9 cellular contexts compared by ENCODE assay signal in the genomic region with DNA sequence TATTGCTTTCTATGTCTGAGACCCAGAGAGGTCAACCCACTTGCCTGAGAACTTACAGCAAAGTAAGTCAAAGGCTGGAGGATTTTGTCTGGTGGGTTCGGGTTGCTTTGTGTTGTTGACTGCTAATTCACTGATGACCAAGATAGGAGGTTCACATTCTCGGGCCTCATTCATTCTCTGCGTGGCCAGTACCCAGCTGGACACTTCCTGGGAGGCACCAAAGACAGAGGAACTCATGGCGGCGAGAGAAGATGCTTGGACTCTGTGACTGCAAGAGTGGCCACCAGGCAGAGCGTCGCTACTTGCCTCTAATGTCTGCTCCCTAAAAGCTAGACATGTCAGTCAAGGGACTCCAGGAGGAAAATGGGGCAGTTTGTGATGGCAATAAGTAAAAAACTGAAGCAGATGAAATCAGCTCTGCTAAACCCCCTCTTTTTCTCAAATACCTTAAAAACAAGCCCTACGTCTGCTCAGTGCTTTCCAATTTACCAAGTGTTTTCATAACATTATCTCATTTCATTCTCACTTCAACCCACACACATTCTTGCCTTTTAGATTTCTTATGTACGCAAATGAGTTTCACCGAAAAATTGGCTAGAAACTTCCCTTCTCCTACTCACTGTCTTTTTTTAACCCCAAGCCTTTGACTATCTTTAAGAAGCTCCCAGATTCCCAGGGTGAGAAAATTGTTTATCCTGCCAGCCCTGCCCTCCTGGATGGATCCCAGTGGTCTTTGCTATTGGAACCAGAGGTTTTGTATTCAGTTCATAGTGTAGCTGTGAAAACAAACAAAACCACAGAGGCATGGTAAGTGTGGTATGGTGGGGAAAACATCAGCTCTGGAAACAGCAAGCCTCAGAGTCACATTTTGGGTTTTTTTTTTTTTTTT. TPM values are rescaled to one million over a fixed set of nuclear protein-coding genes. Genes with fewer than 3 reads are reported as not detected.
DNase-seq lines count a peak whose midpoint lies in the region; ATAC-seq and TF ChIP-seq lines count a peak whose summit lies in the region.
"Had no signal": no experiment of that assay in that cellular context is flagged by ENCODE, and none has a peak within 500 bp of the region (broad histone marks: within the 10 kb centered on the region; RNA-seq: fewer than 3 reads in every experiment).

No MANE protein-coding gene starts in this region.

- H3K27me3 ChIP-seq in breast epithelium = no peaks in the 10 kb centered on the region
- no peaks in the 10 kb centered on the region for H3K27me3 ChIP-seq in right lobe of liver
- H3K27me3 ChIP-seq in mammary epithelial cell (ENCODE audit: insufficient read depth, low read length) = no peaks in the 10 kb centered on the region

- TF ChIP-seq CTCF in breast epithelium (IDR thresholded peaks at IDR 0.05) (no peak), MCF 10A (IDR thresholded peaks at IDR 0.05; ENCODE audit: unreplicated experiment) (no peak), right lobe of liver (IDR thresholded peaks at IDR 0.05) (no peak), mammary epithelial cell (conservative IDR thresholded peaks at IDR 0.05 in 1 of 2, IDR thresholded peaks at IDR 0.05 in 1 of 2; ENCODE audit: extremely low read depth in 1 of 2, insufficient read depth in 1 of 2, low read depth in 1 of 2, low read length in 2 of 2) (no peak)

- peak overlapping the region in 1 of 3 donors; percentile 7 for H3K4me3 ChIP-seq in breast epithelium
- no peak overlapping the region for H3K4me3 ChIP-seq in right lobe of liver
- H3K4me3 ChIP-seq in urinary bladder (ENCODE audit: low read depth, low read length) = no peak overlapping the region
- H3K4me3 ChIP-seq in mammary epithelial cell (replicated peaks in 1 of 3; ENCODE audit: insufficient read depth in 1 of 3, low read depth in 2 of 3, low read length in 3 of 3) = no peak overlapping the region

- WGBS in right lobe of liver (ENCODE audit: insufficient coverage, low coverage, low lambda C conversion rate, missing lambda C conversion rate) = 55% methylated on average over 6 of the region's 10 CpGs
- WGBS in urinary bladder = 71% methylated on average over 10 of the region's 10 CpGs
- WGBS in mammary epithelial cell (ENCODE audit: low coverage, missing lambda C conversion rate) = 67% methylated on average over 10 of the region's 10 CpGs

- peaks cover 0 to 15% of the 10 kb centered on the region in 2 donors for H3K4me1 ChIP-seq in breast epithelium
- H3K4me1 ChIP-seq in right lobe of liver = no peaks in the 10 kb centered on the region
- H3K4me1 ChIP-seq in urinary bladder (ENCODE audit: insufficient read depth) = no peaks in the 10 kb centered on the region
- H3K4me1 ChIP-seq in mammary epithelial cell (ENCODE audit: insufficient read depth, low read length) = peaks cover 7% of the 10 kb centered on the region

- H3K9me3 ChIP-seq in breast epithelium (no peaks in the 10 kb centered on the region), right lobe of liver (no peaks in the 10 kb centered on the region), mammary epithelial cell (replicated peaks; ENCODE audit: insufficient read depth, low read length) (no peaks in the 10 kb centered on the region)

- no peaks in the 10 kb centered on the region for H3K79me2 ChIP-seq in mammary epithelial cell (ENCODE audit: insufficient read depth, low read length)

- peaks cover 8% of the 10 kb centered on the region for H3K4me1 Mint-ChIP-seq in MCF 10A (ENCODE audit: insufficient read depth, unreplicated experiment)
- peaks cover 74% of the 10 kb centered on the region for H3K4me1 Mint-ChIP-seq in activated CD8-positive, alpha-beta T cell treated with anti-CD3 and anti-CD28 coated beads, Interleukin-2, amount 10 ng/mL, durations not matched to agents 7 days and 5 days (ENCODE audit: low read depth)

- in situ Hi-C loops in mammary epithelial cell (cut with MboI; ENCODE audit: low sequenced_read_pairs in 2 of 2) = no loop called here

- POLR2A ChIA-PET in MCF 10A (lab: Yijun Ruan, JAX) = interaction anchor here (0.6 kb wide), 1 partner anchor 12 kb away, joined by 3 read pairs; no protein-coding TSS in a partner anchor
- POLR2A ChIA-PET in activated CD8-positive, alpha-beta T cell treated with anti-CD3 and anti-CD28 coated beads, Interleukin-2, amount 10 ng/mL, durations not matched to agents 7 days and 5 days (lab: Charles Lee) = interaction anchor here (0.6 to 2.5 kb wide), 9 partner anchors 9 to 1108 kb away, joined by 3 to 10 read pairs (median 4); a partner anchor contains a TSS

- no TSS peak for BruUV-seq in MCF 10A (replicated peaks; lab: Mats Ljungman, UMichigan)
- no TSS peak for BruUV-seq in mammary epithelial cell (replicated peaks; lab: Mats Ljungman, UMichigan)

- ATAC-seq in activated CD8-positive, alpha-beta T cell treated with anti-CD3 and anti-CD28 coated beads, Interleukin-2, amount 10 ng/mL, durations not matched to agents 7 days and 5 days = no peak
- ATAC-seq in right lobe of liver = no peak
- ATAC-seq in GM18873 (IDR thresholded peaks at IDR 0.05; ENCODE audit: low FRiP score, unreplicated experiment) = no peak

- no peak overlapping the region for H3K9ac ChIP-seq in mammary epithelial cell (ENCODE audit: insufficient read depth, low read length)

- no peaks in the 10 kb centered on the region for H3K27me3 Mint-ChIP-seq in MCF 10A (ENCODE audit: insufficient read depth, unreplicated experiment)
- H3K27me3 Mint-ChIP-seq in activated CD8-positive, alpha-beta T cell treated with anti-CD3 and anti-CD28 coated beads, Interleukin-2, amount 10 ng/mL, durations not matched to agents 7 days and 5 days (ENCODE audit: low read depth) = peaks cover 5% of the 10 kb centered on the region

- no peaks in the 10 kb centered on the region for H3K9me3 Mint-ChIP-seq in MCF 10A (ENCODE audit: unreplicated experiment)
- no peaks in the 10 kb centered on the region for H3K9me3 Mint-ChIP-seq in activated CD8-positive, alpha-beta T cell treated with anti-CD3 and anti-CD28 coated beads, Interleukin-2, amount 10 ng/mL, durations not matched to agents 7 days and 5 days (ENCODE audit: insufficient read depth)

- dilution Hi-C loops in mammary epithelial cell (cut with HindIII; ENCODE audit: low sequenced_read_pairs) = no loop called here

- TF ChIP-seq POLR2A in breast epithelium (IDR thresholded peaks at IDR 0.05) (no peak), right lobe of liver (IDR thresholded peaks at IDR 0.05) (no peak)

- DNase-seq in breast epithelium (ENCODE audit: low spot score in 2 of 2) = no peak
- DNase-seq in MCF 10A (ENCODE audit: unreplicated experiment) = no peak
- DNase-seq in activated CD8-positive, alpha-beta T cell treated with anti-CD3 and anti-CD28 coated beads, Interleukin-2, amount 10 ng/mL, durations not matched to agents 7 days and 5 days = no peak
- no peak for DNase-seq in right lobe of liver
- no peak for DNase-seq in ecto neural progenitor cell (ENCODE audit: low spot score)
- no peak for DNase-seq in mammary epithelial cell
- DNase-seq: DMS153 had no signal

- intact Hi-C loops in breast epithelium (cut with DNase I; ENCODE audit: low total_unique reads) (no loop called here), MCF 10A (cut with micrococcal nuclease) (no loop called here), right lobe of liver (cut with DNase I) (no loop called here), mammary epithelial cell (cut with micrococcal nuclease) (no loop called here)

- H3K4me3 Mint-ChIP-seq in MCF 10A (ENCODE audit: unreplicated experiment) = no peak overlapping the region
- peak overlapping the region; percentile 97 for H3K4me3 Mint-ChIP-seq in activated CD8-positive, alpha-beta T cell treated with anti-CD3 and anti-CD28 coated beads, Interleukin-2, amount 10 ng/mL, durations not matched to agents 7 days and 5 days

- no peak overlapping the region for H3K4me2 ChIP-seq in mammary epithelial cell (ENCODE audit: insufficient read depth, low read depth, low read length)

- H3K36me3 ChIP-seq in breast epithelium (no peaks in the 10 kb centered on the region), right lobe of liver (no peaks in the 10 kb centered on the region), urinary bladder (ENCODE audit: insufficient read depth) (no peaks in the 10 kb centered on the region), mammary epithelial cell (ENCODE audit: insufficient read depth, low read length) (no peaks in the 10 kb centered on the region)

- CTCF ChIA-PET in MCF 10A (lab: Yijun Ruan, JAX) (interaction anchor here (0.7 to 5.1 kb wide), 4 partner anchors 12 to 485 kb away, joined by 3 to 15 read pairs (median 7); no protein-coding TSS in a partner anchor), mammary epithelial cell (lab: Charles Lee; ENCODE audit: low non-redundant PET) (no interaction called here)
- CTCF ChIA-PET in activated CD8-positive, alpha-beta T cell treated with anti-CD3 and anti-CD28 coated beads, Interleukin-2, amount 10 ng/mL, durations not matched to agents 7 days and 5 days (lab: Charles Lee) = interaction anchor here (0.6 to 18.8 kb wide), 11 partner anchors 7 to 485 kb away, joined by 3 to 268 read pairs (median 13); no protein-coding TSS in a partner anchor

- H3K27ac ChIP-seq in breast epithelium = peak overlapping the region; percentile 92
- H3K27ac ChIP-seq in right lobe of liver = peak overlapping the region; percentile 59 to 74 (median 62)
- H3K27ac ChIP-seq in urinary bladder (ENCODE audit: low read depth) = peak overlapping the region; percentile 64
- no peak overlapping the region for H3K27ac ChIP-seq in mammary epithelial cell (ENCODE audit: insufficient read depth, low read depth, low read length)

- H4K20me1 ChIP-seq in mammary epithelial cell (ENCODE audit: insufficient read depth, low read length) = no peaks in the 10 kb centered on the region

- no peaks in the 10 kb centered on the region for H3K36me3 Mint-ChIP-seq in MCF 10A (ENCODE audit: insufficient read depth, unreplicated experiment)
- no peaks in the 10 kb centered on the region for H3K36me3 Mint-ChIP-seq in activated CD8-positive, alpha-beta T cell treated with anti-CD3 and anti-CD28 coated beads, Interleukin-2, amount 10 ng/mL, durations not matched to agents 7 days and 5 days (ENCODE audit: low read depth)

- no peak overlapping the region for H2AFZ ChIP-seq in mammary epithelial cell (ENCODE audit: low read depth, low read length)

- H3K27ac Mint-ChIP-seq in MCF 10A (ENCODE audit: low read depth, unreplicated experiment) = no peak overlapping the region
- peak overlapping the region; percentile 99 for H3K27ac Mint-ChIP-seq in activated CD8-positive, alpha-beta T cell treated with anti-CD3 and anti-CD28 coated beads, Interleukin-2, amount 10 ng/mL, durations not matched to agents 7 days and 5 days

RNA-seq across cellular contexts. Expression of a gene that starts 4.9 kb away (rescaled TPM):
- 100 to 1,000 TPM in 1 of 3 donors, 10 to 100 TPM in 2; 18.2 to 153 (median 87.2) TPM for total RNA-seq in breast epithelium
- 1.1 and 1.7 TPM in 2 replicates for total RNA-seq in MCF 10A (2022)
- total RNA-seq in activated CD8-positive, alpha-beta T cell treated with anti-CD3 and anti-CD28 coated beads, Interleukin-2, amount 10 ng/mL, durations not matched to agents 7 days and 5 days = 100 to 1,000 TPM in 1 of 2 experiments, 10 to 100 TPM in 1; 97.0 to 100 TPM
- total RNA-seq in right lobe of liver = 10 to 100 TPM in 3 of 6 experiments, 1 to 10 TPM in 3; 4.3 to 17.6 (median 9.5) TPM
- total RNA-seq in urinary bladder = 48.9 TPM
- 39.4 TPM for polyA plus RNA-seq in urinary bladder
- 10 to 100 TPM in 1 of 2 donors, 1 to 10 TPM in 1; 1.2 to 56.5 TPM for total RNA-seq in mammary epithelial cell
- polyA plus RNA-seq in mammary epithelial cell = 2.4 TPM
- polyA minus RNA-seq in mammary epithelial cell = 6.3 TPM
